ENCODE assay signal across 14 cellular contexts in the genomic region with DNA sequence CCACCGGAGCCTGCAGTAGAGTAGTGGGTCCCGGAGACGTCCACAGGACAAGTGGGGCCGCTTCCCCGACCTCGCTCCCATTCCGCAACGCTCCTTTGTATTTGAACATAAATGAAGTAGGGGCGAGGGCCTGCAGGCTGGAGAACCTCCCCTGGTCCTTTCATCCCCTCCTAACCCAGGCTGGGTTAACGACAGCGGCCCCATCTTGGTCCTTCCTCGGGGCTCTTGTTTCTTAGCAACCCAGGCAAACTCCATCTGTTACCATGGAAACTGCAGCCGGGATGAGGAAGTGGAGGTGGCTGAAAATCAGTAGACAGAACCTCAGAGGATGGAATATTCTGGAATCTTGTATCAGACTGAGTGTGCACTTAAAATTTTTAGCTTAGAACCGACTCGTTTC.
"Had no signal": no experiment of that assay in that cellular context is flagged by ENCODE, and none has a peak within 500 bp of the region (broad histone marks: within the 10 kb centered on the region; RNA-seq: fewer than 3 reads in every experiment).

No MANE protein-coding gene starts in this region.

- FAIRE-seq: TTC549 had no signal

- H3K36me3 ChIP-seq: brain microvascular endothelial cell, heart left ventricle, left ventricle myocardium inferior, ovary, upper lobe of right lung had no signal

- H3K9me3 ChIP-seq: ovary, upper lobe of right lung had no signal

- H3K4me3 ChIP-seq: heart left ventricle, left ventricle myocardium inferior, ovary, smooth muscle cell, upper lobe of right lung had no signal

- H3K4me1 ChIP-seq: foreskin keratinocyte, heart left ventricle, left ventricle myocardium inferior, upper lobe of right lung had no signal

- H3K27me3 ChIP-seq: brain microvascular endothelial cell, foreskin keratinocyte, heart left ventricle, ovary, upper lobe of right lung had no signal

- H3K27ac ChIP-seq: brain microvascular endothelial cell, foreskin keratinocyte, heart left ventricle, left ventricle myocardium inferior, ovary, upper lobe of right lung had no signal

- DNase-seq: activated CD4-positive, alpha-beta T cell treated with anti-CD3 and anti-CD28 coated beads, Interleukin-2, amount 10 ng/mL, durations not matched to agents 7 days and 5 days; activated CD4-positive, CD25-positive, alpha-beta regulatory T cell; brain microvascular endothelial cell; foreskin keratinocyte; heart left ventricle; islet precursor cell; left ventricle myocardium inferior; right cardiac atrium; stimulated activated CD4-positive, alpha-beta T cell treated with anti-CD3 and anti-CD28 coated beads, Interleukin-1b, Interleukin-23, amount 100 ng/mL, for 48 hours; T-helper 2 cell; upper lobe of right lung had no signal
